ENCODE assay signal across 18 cellular contexts in genomic region chr6:25314776-25315175, GRCh38.
"Had no signal": no experiment of that assay in that cellular context is flagged by ENCODE, and none has a peak within 500 bp of the region (broad histone marks: within the 10 kb centered on the region; RNA-seq: fewer than 3 reads in every experiment).

No MANE protein-coding gene starts in this region.

- ATAC-seq: Panc1, SK-N-SH treated with all-trans-retinoic acid at 6 μM for 48 hours had no signal

- H3K27me3 ChIP-seq: MG63 had no signal

- H3K9me3 ChIP-seq: MG63 had no signal

- DNase-seq: KBM-7, MG63, NCI-H1092 treated with DMSO at 0.1 percent for 48 hours, NCI-H1436, NCI-H187, NCI-H2029, NCI-H2081 treated with DMSO at 0.1 percent for 48 hours, NCI-H2171, NCI-H226, NCI-H446, NCI-H510A, NCI-H524 treated with DMSO at 0.1 percent for 48 hours, NCI-H774, SHP77 had no signal

- H3K36me3 ChIP-seq: MG63 had no signal

- H3K4me3 ChIP-seq: MG63 had no signal

- H3K27ac ChIP-seq: HL-60, RWPE1 had no signal
